ENCODE assay signal across 25 cellular contexts in genomic region chr12:9727813-9728212, GRCh38. TPM values are rescaled to one million over a fixed set of nuclear protein-coding genes. Genes with fewer than 3 reads are reported as not detected.
"Had no signal": no experiment of that assay in that cellular context is flagged by ENCODE, and none has a peak within 500 bp of the region (broad histone marks: within the 10 kb centered on the region; RNA-seq: fewer than 3 reads in every experiment).

No MANE protein-coding gene starts in this region.

- DNase-seq: activated CD4-positive, alpha-beta T cell treated with anti-CD3 and anti-CD28 coated beads for 48 hours; activated CD4-positive, CD25-positive, alpha-beta regulatory T cell; activated CD8-positive, alpha-beta memory T cell treated with anti-CD3 and anti-CD28 coated beads, Interleukin-2, amount 50 U/mL, for 4 hours; activated effector memory CD4-positive, alpha-beta T cell treated with anti-CD3 and anti-CD28 coated beads, Interleukin-2, amount 50 U/mL, for 16 hours; activated naive CD4-positive, alpha-beta T cell treated with anti-CD3 and anti-CD28 coated beads, Interleukin-2, amount 50 U/mL, for 16 hours; activated T-cell treated with anti-CD3 and anti-CD28 coated beads, Interleukin-2, amount 50 U/mL, for 4 hours; effector CD8-positive, alpha-beta T cell; esophagus squamous epithelium; left cardiac atrium; sigmoid colon; stimulated activated naive CD8-positive, alpha-beta T cell treated with anti-CD3 and anti-CD28 coated beads, Interleukin-15, Interleukin-2, amounts not matched to agents 100 U/mL and 50 U/mL, for 24 hours; substantia nigra; T-cell; T-helper 9 cell; tibial artery; uterus had no signal

- H3K27ac Mint-ChIP-seq: dendritic cell treated with granulocyte-macrophage colony-stimulating factor and Interleukin-4, amounts not matched to agents 40 ng/mL and 50 ng/mL, for 4 days; nephron; T-cell had no signal

- H3K9ac ChIP-seq: parathyroid adenoma had no signal

- H3K4me1 ChIP-seq: esophagus squamous epithelium, parathyroid adenoma, sigmoid colon, tibial artery had no signal

- H3K4me3 Mint-ChIP-seq: activated T-cell treated with anti-CD3 and anti-CD28 coated beads, Interleukin-2, amount 50 U/mL, for 4 hours; dendritic cell treated with granulocyte-macrophage colony-stimulating factor and Interleukin-4, amounts not matched to agents 40 ng/mL and 50 ng/mL, for 4 days; nephron; T-cell had no signal

- H3K27me3 ChIP-seq: esophagus squamous epithelium, hepatocyte, sigmoid colon, tibial artery, uterus had no signal

- H3K4me3 ChIP-seq: esophagus squamous epithelium, hepatocyte, sigmoid colon, tibial artery, uterus had no signal

- H3K4me2 ChIP-seq: hepatocyte had no signal

- H3K9me3 ChIP-seq: esophagus squamous epithelium, sigmoid colon, tibial artery, uterus had no signal

- ATAC-seq: activated T-cell treated with anti-CD3 and anti-CD28 coated beads, Interleukin-2, amount 50 U/mL, for 4 hours; left cardiac atrium; stimulated activated naive CD8-positive, alpha-beta T cell treated with anti-CD3 and anti-CD28 coated beads, Interleukin-15, Interleukin-2, amounts not matched to agents 100 U/mL and 50 U/mL, for 24 hours; T-cell had no signal

- H3K27ac ChIP-seq: esophagus squamous epithelium, hepatocyte, parathyroid adenoma, sigmoid colon, tibial artery, uterus had no signal

- H3K9me3 Mint-ChIP-seq: activated T-cell treated with anti-CD3 and anti-CD28 coated beads, Interleukin-2, amount 50 U/mL, for 4 hours; dendritic cell treated with granulocyte-macrophage colony-stimulating factor and Interleukin-4, amounts not matched to agents 40 ng/mL and 50 ng/mL, for 4 days; nephron; T-cell had no signal

- FAIRE-seq: astrocyte had no signal

- H3K27me3 Mint-ChIP-seq: dendritic cell treated with granulocyte-macrophage colony-stimulating factor and Interleukin-4, amounts not matched to agents 40 ng/mL and 50 ng/mL, for 4 days had no signal

- H2AFZ ChIP-seq: hepatocyte, parathyroid adenoma had no signal

- H3K4me1 Mint-ChIP-seq: nephron had no signal

- H3K79me2 ChIP-seq: hepatocyte, parathyroid adenoma had no signal

- H3K36me3 ChIP-seq: esophagus squamous epithelium, sigmoid colon, tibial artery, uterus had no signal

RNA-seq across cellular contexts. Expression of gene CLECL1, which starts 5.1 kb away (rescaled TPM):
- total RNA-seq: astrocyte, cerebellum, fibroblast of villous mesenchyme, glomerular endothelial cell, hepatocyte, lower leg skin, sigmoid colon had no signal
- polyA plus RNA-seq: hepatocyte had no signal

RNA-seq across cellular contexts. Expression of gene CD69, which starts 32.9 kb away (rescaled TPM):
- total RNA-seq: fibroblast of villous mesenchyme had no signal
